In the genomic region with DNA sequence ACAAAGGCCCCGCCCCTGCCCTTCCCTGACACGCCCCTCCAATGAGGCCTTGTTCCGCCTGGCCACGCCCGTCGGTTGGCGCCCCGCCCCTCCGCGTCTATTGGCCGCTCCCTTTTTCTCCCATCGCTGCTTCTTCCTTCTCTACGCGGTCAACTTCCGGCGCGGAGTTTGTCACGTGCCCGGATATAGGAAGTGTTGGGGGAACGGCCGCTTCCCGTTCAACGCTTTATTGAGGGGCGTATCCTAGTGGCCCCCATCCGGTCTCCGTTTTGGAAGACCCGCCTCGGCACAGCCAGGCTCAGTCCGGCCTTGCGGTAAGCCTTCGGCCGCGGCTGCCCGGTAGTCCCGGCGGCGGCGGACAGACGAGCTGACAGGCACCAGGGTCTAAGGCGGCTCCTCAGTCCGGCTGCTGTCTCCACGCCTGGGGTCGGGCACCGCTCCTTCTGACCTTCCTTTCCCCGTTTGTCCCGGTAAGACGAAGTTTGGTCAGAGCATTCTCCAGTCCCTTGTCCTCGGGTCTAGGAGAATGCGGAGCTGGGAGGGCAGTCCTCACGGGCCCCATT, we compare ENCODE assay signal across 1 cellular context.
A peak's percentile ranks its signal among the peaks of the same experiment; 100 is the strongest.
TF ChIP-seq lines count a peak whose summit lies in the region.

A gene with protein sequence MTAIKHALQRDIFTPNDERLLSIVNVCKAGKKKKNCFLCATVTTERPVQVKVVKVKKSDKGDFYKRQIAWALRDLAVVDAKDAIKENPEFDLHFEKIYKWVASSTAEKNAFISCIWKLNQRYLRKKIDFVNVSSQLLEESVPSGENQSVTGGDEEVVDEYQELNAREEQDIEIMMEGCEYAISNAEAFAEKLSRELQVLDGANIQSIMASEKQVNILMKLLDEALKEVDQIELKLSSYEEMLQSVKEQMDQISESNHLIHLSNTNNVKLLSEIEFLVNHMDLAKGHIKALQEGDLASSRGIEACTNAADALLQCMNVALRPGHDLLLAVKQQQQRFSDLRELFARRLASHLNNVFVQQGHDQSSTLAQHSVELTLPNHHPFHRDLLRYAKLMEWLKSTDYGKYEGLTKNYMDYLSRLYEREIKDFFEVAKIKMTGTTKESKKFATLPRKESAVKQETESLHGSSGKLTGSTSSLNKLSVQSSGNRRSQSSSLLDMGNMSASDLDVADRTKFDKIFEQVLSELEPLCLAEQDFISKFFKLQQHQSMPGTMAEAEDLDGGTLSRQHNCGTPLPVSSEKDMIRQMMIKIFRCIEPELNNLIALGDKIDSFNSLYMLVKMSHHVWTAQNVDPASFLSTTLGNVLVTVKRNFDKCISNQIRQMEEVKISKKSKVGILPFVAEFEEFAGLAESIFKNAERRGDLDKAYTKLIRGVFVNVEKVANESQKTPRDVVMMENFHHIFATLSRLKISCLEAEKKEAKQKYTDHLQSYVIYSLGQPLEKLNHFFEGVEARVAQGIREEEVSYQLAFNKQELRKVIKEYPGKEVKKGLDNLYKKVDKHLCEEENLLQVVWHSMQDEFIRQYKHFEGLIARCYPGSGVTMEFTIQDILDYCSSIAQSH (plus strand): TSS at position 165 of the 563 bp plus-strand sequence. CDS start 4,676 bp downstream, outside the sequence.

TF ChIP-seq in K562, 482 proteins besides CTCF, POLR2A, EP300 and RAD21 (continued from another document and continues in another):
- TF ChIP-seq HLTF (IDR thresholded peaks at IDR 0.05) (no peak), LEF1 (IDR thresholded peaks at IDR 0.05) (0 out of 2 replicates have a peak, but pooled peaks have one; percentile 15), FOXA1 (IDR thresholded peaks at IDR 0.05; ENCODE audit: borderline replicate concordance) (no peak), ZNF217 (CRISPR knock-in tag; IDR thresholded peaks at IDR 0.05) (no peak), BRD9 (IDR thresholded peaks at IDR 0.05; ENCODE audit: low read depth, partially characterized antibody) (no peak), SMAD3 (CRISPR knock-in tag; conservative IDR thresholded peaks at IDR 0.05) (no peak), PCBP1 (IDR thresholded peaks at IDR 0.05; ENCODE audit: low read depth, low read length, poor library complexity, severe bottlenecking) (peak; percentile 63), ZFX (CRISPR knock-in tag; IDR thresholded peaks at IDR 0.05) (peak; percentile 60; the same call in 1 of the 2 replicates), ZNF253 (CRISPR knock-in tag; conservative IDR thresholded peaks at IDR 0.05) (no peak), BACH1 (tag; IDR thresholded peaks at IDR 0.05) (no peak), ARID1B (IDR thresholded peaks at IDR 0.05) (no peak), HDAC6 (IDR thresholded peaks at IDR 0.05; ENCODE audit: low read depth, low read length) (no peak), NCOA2 (IDR thresholded peaks at IDR 0.05; ENCODE audit: partially characterized antibody in 2 of 2) (no peak), MTF1 (CRISPR knock-in tag; IDR thresholded peaks at IDR 0.05; ENCODE audit: borderline replicate concordance) (no peak), FOXJ2 (tag; IDR thresholded peaks at IDR 0.05) (no peak), ETS2 (tag; IDR thresholded peaks at IDR 0.05; ENCODE audit: borderline replicate concordance, poor library complexity, severe bottlenecking) (no peak)
- TF ChIP-seq, protein P1, sequence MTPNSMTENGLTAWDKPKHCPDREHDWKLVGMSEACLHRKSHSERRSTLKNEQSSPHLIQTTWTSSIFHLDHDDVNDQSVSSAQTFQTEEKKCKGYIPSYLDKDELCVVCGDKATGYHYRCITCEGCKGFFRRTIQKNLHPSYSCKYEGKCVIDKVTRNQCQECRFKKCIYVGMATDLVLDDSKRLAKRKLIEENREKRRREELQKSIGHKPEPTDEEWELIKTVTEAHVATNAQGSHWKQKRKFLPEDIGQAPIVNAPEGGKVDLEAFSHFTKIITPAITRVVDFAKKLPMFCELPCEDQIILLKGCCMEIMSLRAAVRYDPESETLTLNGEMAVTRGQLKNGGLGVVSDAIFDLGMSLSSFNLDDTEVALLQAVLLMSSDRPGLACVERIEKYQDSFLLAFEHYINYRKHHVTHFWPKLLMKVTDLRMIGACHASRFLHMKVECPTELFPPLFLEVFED (CRISPR knock-in tag; conservative IDR thresholded peaks at IDR 0.05), result 0 out of 2 replicates have a peak, but pooled peaks have one; percentile 26
- TF ChIP-seq, protein P2, sequence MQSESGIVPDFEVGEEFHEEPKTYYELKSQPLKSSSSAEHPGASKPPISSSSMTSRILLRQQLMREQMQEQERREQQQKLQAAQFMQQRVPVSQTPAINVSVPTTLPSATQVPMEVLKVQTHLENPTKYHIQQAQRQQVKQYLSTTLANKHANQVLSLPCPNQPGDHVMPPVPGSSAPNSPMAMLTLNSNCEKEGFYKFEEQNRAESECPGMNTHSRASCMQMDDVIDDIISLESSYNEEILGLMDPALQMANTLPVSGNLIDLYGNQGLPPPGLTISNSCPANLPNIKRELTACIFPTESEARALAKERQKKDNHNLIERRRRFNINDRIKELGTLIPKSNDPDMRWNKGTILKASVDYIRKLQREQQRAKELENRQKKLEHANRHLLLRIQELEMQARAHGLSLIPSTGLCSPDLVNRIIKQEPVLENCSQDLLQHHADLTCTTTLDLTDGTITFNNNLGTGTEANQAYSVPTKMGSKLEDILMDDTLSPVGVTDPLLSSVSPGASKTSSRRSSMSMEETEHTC (IDR thresholded peaks at IDR 0.05), result no peak
- TF ChIP-seq, protein P3, sequence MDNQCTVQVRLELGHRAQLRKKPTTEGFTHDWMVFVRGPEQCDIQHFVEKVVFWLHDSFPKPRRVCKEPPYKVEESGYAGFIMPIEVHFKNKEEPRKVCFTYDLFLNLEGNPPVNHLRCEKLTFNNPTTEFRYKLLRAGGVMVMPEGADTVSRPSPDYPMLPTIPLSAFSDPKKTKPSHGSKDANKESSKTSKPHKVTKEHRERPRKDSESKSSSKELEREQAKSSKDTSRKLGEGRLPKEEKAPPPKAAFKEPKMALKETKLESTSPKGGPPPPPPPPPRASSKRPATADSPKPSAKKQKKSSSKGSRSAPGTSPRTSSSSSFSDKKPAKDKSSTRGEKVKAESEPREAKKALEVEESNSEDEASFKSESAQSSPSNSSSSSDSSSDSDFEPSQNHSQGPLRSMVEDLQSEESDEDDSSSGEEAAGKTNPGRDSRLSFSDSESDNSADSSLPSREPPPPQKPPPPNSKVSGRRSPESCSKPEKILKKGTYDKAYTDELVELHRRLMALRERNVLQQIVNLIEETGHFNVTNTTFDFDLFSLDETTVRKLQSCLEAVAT (IDR thresholded peaks at IDR 0.05), result 0 out of 4 replicates have a peak, but pooled peaks of 1 of the 2 experiments have one; percentile 30
- TF ChIP-seq, protein P4, sequence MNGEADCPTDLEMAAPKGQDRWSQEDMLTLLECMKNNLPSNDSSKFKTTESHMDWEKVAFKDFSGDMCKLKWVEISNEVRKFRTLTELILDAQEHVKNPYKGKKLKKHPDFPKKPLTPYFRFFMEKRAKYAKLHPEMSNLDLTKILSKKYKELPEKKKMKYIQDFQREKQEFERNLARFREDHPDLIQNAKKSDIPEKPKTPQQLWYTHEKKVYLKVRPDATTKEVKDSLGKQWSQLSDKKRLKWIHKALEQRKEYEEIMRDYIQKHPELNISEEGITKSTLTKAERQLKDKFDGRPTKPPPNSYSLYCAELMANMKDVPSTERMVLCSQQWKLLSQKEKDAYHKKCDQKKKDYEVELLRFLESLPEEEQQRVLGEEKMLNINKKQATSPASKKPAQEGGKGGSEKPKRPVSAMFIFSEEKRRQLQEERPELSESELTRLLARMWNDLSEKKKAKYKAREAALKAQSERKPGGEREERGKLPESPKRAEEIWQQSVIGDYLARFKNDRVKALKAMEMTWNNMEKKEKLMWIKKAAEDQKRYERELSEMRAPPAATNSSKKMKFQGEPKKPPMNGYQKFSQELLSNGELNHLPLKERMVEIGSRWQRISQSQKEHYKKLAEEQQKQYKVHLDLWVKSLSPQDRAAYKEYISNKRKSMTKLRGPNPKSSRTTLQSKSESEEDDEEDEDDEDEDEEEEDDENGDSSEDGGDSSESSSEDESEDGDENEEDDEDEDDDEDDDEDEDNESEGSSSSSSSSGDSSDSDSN (IDR thresholded peaks at IDR 0.05; ENCODE audit: borderline replicate concordance in 1 of 2, low read depth in 2 of 2, low read length in 2 of 2), result 0 out of 4 replicates have a peak, but pooled peaks have one; percentile 30 to 38
- TF ChIP-seq, protein P5, sequence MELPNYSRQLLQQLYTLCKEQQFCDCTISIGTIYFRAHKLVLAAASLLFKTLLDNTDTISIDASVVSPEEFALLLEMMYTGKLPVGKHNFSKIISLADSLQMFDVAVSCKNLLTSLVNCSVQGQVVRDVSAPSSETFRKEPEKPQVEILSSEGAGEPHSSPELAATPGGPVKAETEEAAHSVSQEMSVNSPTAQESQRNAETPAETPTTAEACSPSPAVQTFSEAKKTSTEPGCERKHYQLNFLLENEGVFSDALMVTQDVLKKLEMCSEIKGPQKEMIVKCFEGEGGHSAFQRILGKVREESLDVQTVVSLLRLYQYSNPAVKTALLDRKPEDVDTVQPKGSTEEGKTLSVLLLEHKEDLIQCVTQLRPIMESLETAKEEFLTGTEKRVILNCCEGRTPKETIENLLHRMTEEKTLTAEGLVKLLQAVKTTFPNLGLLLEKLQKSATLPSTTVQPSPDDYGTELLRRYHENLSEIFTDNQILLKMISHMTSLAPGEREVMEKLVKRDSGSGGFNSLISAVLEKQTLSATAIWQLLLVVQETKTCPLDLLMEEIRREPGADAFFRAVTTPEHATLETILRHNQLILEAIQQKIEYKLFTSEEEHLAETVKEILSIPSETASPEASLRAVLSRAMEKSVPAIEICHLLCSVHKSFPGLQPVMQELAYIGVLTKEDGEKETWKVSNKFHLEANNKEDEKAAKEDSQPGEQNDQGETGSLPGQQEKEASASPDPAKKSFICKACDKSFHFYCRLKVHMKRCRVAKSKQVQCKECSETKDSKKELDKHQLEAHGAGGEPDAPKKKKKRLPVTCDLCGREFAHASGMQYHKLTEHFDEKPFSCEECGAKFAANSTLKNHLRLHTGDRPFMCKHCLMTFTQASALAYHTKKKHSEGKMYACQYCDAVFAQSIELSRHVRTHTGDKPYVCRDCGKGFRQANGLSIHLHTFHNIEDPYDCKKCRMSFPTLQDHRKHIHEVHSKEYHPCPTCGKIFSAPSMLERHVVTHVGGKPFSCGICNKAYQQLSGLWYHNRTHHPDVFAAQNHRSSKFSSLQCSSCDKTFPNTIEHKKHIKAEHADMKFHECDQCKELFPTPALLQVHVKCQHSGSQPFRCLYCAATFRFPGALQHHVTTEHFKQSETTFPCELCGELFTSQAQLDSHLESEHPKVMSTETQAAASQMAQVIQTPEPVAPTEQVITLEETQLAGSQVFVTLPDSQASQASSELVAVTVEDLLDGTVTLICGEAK (IDR thresholded peaks at IDR 0.05), result peak; percentile 98
- TF ChIP-seq, protein P5 (CRISPR knock-in tag; IDR thresholded peaks at IDR 0.05), result no peak
- TF ChIP-seq, protein P6, sequence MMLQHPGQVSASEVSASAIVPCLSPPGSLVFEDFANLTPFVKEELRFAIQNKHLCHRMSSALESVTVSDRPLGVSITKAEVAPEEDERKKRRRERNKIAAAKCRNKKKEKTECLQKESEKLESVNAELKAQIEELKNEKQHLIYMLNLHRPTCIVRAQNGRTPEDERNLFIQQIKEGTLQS (IDR thresholded peaks at IDR 0.05), result no peak
- TF ChIP-seq, protein P6 (CRISPR knock-in tag; conservative IDR thresholded peaks at IDR 0.05), result no peak
- TF ChIP-seq, protein P7, sequence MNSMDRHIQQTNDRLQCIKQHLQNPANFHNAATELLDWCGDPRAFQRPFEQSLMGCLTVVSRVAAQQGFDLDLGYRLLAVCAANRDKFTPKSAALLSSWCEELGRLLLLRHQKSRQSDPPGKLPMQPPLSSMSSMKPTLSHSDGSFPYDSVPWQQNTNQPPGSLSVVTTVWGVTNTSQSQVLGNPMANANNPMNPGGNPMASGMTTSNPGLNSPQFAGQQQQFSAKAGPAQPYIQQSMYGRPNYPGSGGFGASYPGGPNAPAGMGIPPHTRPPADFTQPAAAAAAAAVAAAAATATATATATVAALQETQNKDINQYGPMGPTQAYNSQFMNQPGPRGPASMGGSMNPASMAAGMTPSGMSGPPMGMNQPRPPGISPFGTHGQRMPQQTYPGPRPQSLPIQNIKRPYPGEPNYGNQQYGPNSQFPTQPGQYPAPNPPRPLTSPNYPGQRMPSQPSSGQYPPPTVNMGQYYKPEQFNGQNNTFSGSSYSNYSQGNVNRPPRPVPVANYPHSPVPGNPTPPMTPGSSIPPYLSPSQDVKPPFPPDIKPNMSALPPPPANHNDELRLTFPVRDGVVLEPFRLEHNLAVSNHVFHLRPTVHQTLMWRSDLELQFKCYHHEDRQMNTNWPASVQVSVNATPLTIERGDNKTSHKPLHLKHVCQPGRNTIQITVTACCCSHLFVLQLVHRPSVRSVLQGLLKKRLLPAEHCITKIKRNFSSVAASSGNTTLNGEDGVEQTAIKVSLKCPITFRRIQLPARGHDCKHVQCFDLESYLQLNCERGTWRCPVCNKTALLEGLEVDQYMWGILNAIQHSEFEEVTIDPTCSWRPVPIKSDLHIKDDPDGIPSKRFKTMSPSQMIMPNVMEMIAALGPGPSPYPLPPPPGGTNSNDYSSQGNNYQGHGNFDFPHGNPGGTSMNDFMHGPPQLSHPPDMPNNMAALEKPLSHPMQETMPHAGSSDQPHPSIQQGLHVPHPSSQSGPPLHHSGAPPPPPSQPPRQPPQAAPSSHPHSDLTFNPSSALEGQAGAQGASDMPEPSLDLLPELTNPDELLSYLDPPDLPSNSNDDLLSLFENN (IDR thresholded peaks at IDR 0.05; ENCODE audit: low read depth in 2 of 2, low read length in 2 of 2), result no peak
- TF ChIP-seq, protein P8, sequence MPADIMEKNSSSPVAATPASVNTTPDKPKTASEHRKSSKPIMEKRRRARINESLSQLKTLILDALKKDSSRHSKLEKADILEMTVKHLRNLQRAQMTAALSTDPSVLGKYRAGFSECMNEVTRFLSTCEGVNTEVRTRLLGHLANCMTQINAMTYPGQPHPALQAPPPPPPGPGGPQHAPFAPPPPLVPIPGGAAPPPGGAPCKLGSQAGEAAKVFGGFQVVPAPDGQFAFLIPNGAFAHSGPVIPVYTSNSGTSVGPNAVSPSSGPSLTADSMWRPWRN (IDR thresholded peaks at IDR 0.05; ENCODE audit: low read depth), result no peak
